In genomic region chr14:99230271-99231141, GRCh38 we compare ENCODE assay signal across 9 cellular contexts. TPM values are rescaled to one million over a fixed set of nuclear protein-coding genes. Genes with fewer than 3 reads are reported as not detected.
DNase-seq lines count a peak whose midpoint lies in the region; ATAC-seq, FAIRE-seq and TF ChIP-seq lines count a peak whose summit lies in the region.
"Had no signal": no experiment of that assay in that cellular context is flagged by ENCODE, and none has a peak within 500 bp of the region (broad histone marks: within the 10 kb centered on the region; RNA-seq: fewer than 3 reads in every experiment).

No MANE protein-coding gene starts in this region.

- H3K27me3 ChIP-seq in BLaER1 treated with 17β-estradiol and CSF1 and Interleukin-3, amounts not matched to agents 10 nM and 100 nM, result peaks cover 0 to 23% (median 5%) of the 10 kb centered on the region in 11 experiments; a peak in 16 of 22 replicates
- H3K27me3 ChIP-seq in GM12878 (replicated peaks in 1 of 2; ENCODE audit: control insufficient read depth in 2 of 2, insufficient read depth in 2 of 2, low read length in 1 of 2) (no peaks in the 10 kb centered on the region), uterus (peaks cover 0 to 8% of the 10 kb centered on the region in 2 donors)

- H3K4me1 ChIP-seq in BLaER1 treated with 17β-estradiol and CSF1 and Interleukin-3, amounts not matched to agents 10 nM and 100 nM, result peaks cover 15 to 72% (median 54%) of the 10 kb centered on the region in 10 experiments; a peak in 19 of 20 replicates
- no peaks in the 10 kb centered on the region; the same call in 1 of the 2 replicates for H3K4me1 ChIP-seq in GM12878 (ENCODE audit: control insufficient read depth, insufficient read depth, low read length)
- no peaks in the 10 kb centered on the region for H3K4me1 ChIP-seq in uterus

- in situ Hi-C loops in GM12878 (cut with MboI), result no loop called here

- peak overlapping the region; percentile 57 to 96 (median 77); a peak in 20 of 22 replicates for H3K4me2 ChIP-seq in BLaER1 treated with 17β-estradiol and CSF1 and Interleukin-3, amounts not matched to agents 10 nM and 100 nM
- H3K4me2 ChIP-seq in GM12878 (ENCODE audit: control insufficient read depth, insufficient read depth), result no peak overlapping the region

- no peak for TF ChIP-seq EP300 in GM12878 (IDR thresholded peaks at IDR 0.05; ENCODE audit: borderline replicate concordance in 1 of 2, control insufficient read depth in 1 of 2, low read depth in 2 of 2, low read length in 2 of 2)

- CTCF ChIA-PET in WTC11 (lab: Charles Lee), result interaction anchor here (0.6 to 2.9 kb wide), 18 partner anchors 11 to 195 kb away, joined by 3 to 19 read pairs (median 5); no protein-coding TSS in a partner anchor
- CTCF ChIA-PET in GM12878 (lab: Yijun Ruan, JAX), result interaction anchor here (0.8 to 1.6 kb wide), 8 partner anchors 10 to 1091 kb away, joined by 3 to 7 read pairs (median 3); no protein-coding TSS in a partner anchor

- peak overlapping the region in 3 of 11 experiments; percentile 16 to 37 (median 33); a peak in 3 of 22 replicates for H3K9ac ChIP-seq in BLaER1 treated with 17β-estradiol and CSF1 and Interleukin-3, amounts not matched to agents 10 nM and 100 nM
- no peak overlapping the region for H3K9ac ChIP-seq in GM12878 (ENCODE audit: control insufficient read depth, insufficient read depth, low read length)

- DNase-seq in WTC11 (ENCODE audit: low spot score) (no peak), GM12878 (ENCODE audit: low read depth, low spot score) (no peak), retinal pigment epithelial cell (ENCODE audit: low read depth) (no peak), uterus (no peak), Kasumi-1 (lab: John Stamatoyannopoulos, UW) (no peak)
- DNase-seq: sigmoid colon had no signal

- H3K9me3 Mint-ChIP-seq in WTC11, result no peaks in the 10 kb centered on the region

- H3K9me3 ChIP-seq in BLaER1 treated with 17β-estradiol and CSF1 and Interleukin-3, amounts not matched to agents 10 nM and 100 nM (replicated peaks in 1 of 11), result peaks cover 0 to 23% (median 6%) of the 10 kb centered on the region in 11 experiments; a peak in 10 of 22 replicates
- peaks cover 2% of the 10 kb centered on the region; the same call in 1 of the 3 replicates for H3K9me3 ChIP-seq in GM12878 (replicated peaks; ENCODE audit: control insufficient read depth, insufficient read depth, low read length)
- H3K9me3 ChIP-seq in uterus, result no peaks in the 10 kb centered on the region

- peaks cover 60% of the 10 kb centered on the region for H3K4me1 Mint-ChIP-seq in WTC11

- TF ChIP-seq POLR2A in GM12878 (IDR thresholded peaks at IDR 0.05; ENCODE audit: low read depth, low read length), result no peak
- TF ChIP-seq POLR2A in uterus (IDR thresholded peaks at IDR 0.05), result no peak

- peaks cover 5% of the 10 kb centered on the region; the same call in 1 of the 2 replicates for H3K36me3 Mint-ChIP-seq in WTC11

- H3K4me3 ChIP-seq in BLaER1 treated with 17β-estradiol and CSF1 and Interleukin-3, amounts not matched to agents 10 nM and 100 nM, result no peak overlapping the region
- H3K4me3 ChIP-seq in GM12878, result no peak overlapping the region
- H3K4me3 ChIP-seq in retinal pigment epithelial cell (ENCODE audit: low read length), result peak overlapping the region; percentile 48
- H3K4me3 ChIP-seq in uterus, result no peak overlapping the region
- H3K4me3 ChIP-seq: sigmoid colon had no signal

- intact Hi-C loops in GM12878 (cut with micrococcal nuclease; ENCODE audit: unreplicated experiment) (no loop called here), uterus (cut with DNase I; ENCODE audit: low total_unique reads) (no loop called here)

- no peak for ATAC-seq in WTC11
- ATAC-seq in GM12878, result peak; percentile 32; the same call in 2 of the 3 replicates
- no peak for ATAC-seq in HG02973 (IDR thresholded peaks at IDR 0.05; ENCODE audit: unreplicated experiment)
- ATAC-seq in HG03442 (IDR thresholded peaks at IDR 0.05; ENCODE audit: unreplicated experiment), result no peak

- H4K20me1 ChIP-seq in BLaER1 treated with 17β-estradiol and CSF1 and Interleukin-3, amounts not matched to agents 10 nM and 100 nM, result peaks cover 0 to 99% (median 8%) of the 10 kb centered on the region in 11 experiments; a peak in 11 of 22 replicates
- H4K20me1 ChIP-seq in GM12878 (ENCODE audit: control insufficient read depth, insufficient read depth), result no peaks in the 10 kb centered on the region

- POLR2A ChIA-PET in WTC11 (lab: Charles Lee), result interaction anchor here (0.6 to 1.8 kb wide), 3 partner anchors 12 to 100 kb away, joined by 3 to 10 read pairs (median 4); no protein-coding TSS in a partner anchor
- POLR2A ChIA-PET in GM12878 (lab: Charles Lee), result interaction anchor here (0.6 kb wide), 1 partner anchor 25 kb away, joined by 4 read pairs; no protein-coding TSS in a partner anchor

- RAD21 ChIA-PET in GM12878 (lab: Charles Lee; ENCODE audit: unreplicated experiment), result interaction anchor here (1.0 to 2.5 kb wide), 6 partner anchors 12 to 1093 kb away, joined by 3 to 10 read pairs (median 4); no protein-coding TSS in a partner anchor

- 31% methylated on average over 20 of the region's 21 CpGs for WGBS in GM12878 (ENCODE audit: insufficient coverage, insufficient replicate concordance, low lambda C conversion rate, missing lambda C conversion rate)

- H3K27me3 Mint-ChIP-seq in WTC11 (ENCODE audit: low read depth), result no peaks in the 10 kb centered on the region

- no peak for FAIRE-seq in GM12878 (lab: Jason Lieb, UNC)

- no TSS peak for BruUV-seq in GM12878 (replicated peaks; lab: Mats Ljungman, UMichigan)

- H3K27ac ChIP-seq in BLaER1 treated with 17β-estradiol and CSF1 and Interleukin-3, amounts not matched to agents 10 nM and 100 nM, result peak overlapping the region in 7 of 11 experiments; percentile 1 to 39 (median 34); a peak in 8 of 22 replicates
- H3K27ac ChIP-seq in GM12878 (ENCODE audit: control insufficient read depth, insufficient read depth) (no peak overlapping the region), uterus (no peak overlapping the region)
- H3K27ac ChIP-seq: sigmoid colon had no signal

- no peak for TF ChIP-seq CTCF in WTC11 (IDR thresholded peaks at IDR 0.05)
- TF ChIP-seq CTCF in GM12878 (IDR thresholded peaks at IDR 0.05 in 2 of 3, conservative IDR thresholded peaks at IDR 0.05 in 1 of 3; ENCODE audit: control insufficient read depth in 2 of 3, extremely low read depth in 1 of 3, insufficient read depth in 1 of 3, low read depth in 3 of 3, low read length in 3 of 3), result peak in 1 of 3 experiments; percentile 22; a peak in 1 of 6 replicates
- TF ChIP-seq CTCF in retinal pigment epithelial cell (conservative IDR thresholded peaks at IDR 0.05; ENCODE audit: low read depth, low read length), result peak; percentile 45
- TF ChIP-seq CTCF in uterus (IDR thresholded peaks at IDR 0.05), result no peak

- no peaks in the 10 kb centered on the region for H3K79me2 ChIP-seq in GM12878 (ENCODE audit: control insufficient read depth, insufficient read depth, low read length)

- H3K4me3 Mint-ChIP-seq in WTC11, result peak overlapping the region; percentile 65

- TF ChIP-seq RAD21 in GM12878 (IDR thresholded peaks at IDR 0.05; ENCODE audit: insufficient read depth, low read depth, low read length), result peak; percentile 50; the same call in 1 of the 2 replicates

- peaks cover 0 to 10% (median 0%) of the 10 kb centered on the region in 11 experiments; a peak in 3 of 22 replicates for H3K36me3 ChIP-seq in BLaER1 treated with 17β-estradiol and CSF1 and Interleukin-3, amounts not matched to agents 10 nM and 100 nM
- H3K36me3 ChIP-seq in GM12878 (ENCODE audit: control insufficient read depth in 2 of 2, insufficient read depth in 2 of 2, low read length in 1 of 2) (no peaks in the 10 kb centered on the region), uterus (no peaks in the 10 kb centered on the region)
- H3K36me3 ChIP-seq: sigmoid colon had no signal

- no peak overlapping the region for H2AFZ ChIP-seq in GM12878 (ENCODE audit: control insufficient read depth, low read depth, low read length)

- SMC1A ChIA-PET in GM12878 (lab: Charles Lee; ENCODE audit: uncharacterized antibody, unreplicated experiment), result interaction anchor here (1.0 to 2.4 kb wide), 4 partner anchors 12 to 1091 kb away, joined by 3 to 7 read pairs (median 6); no protein-coding TSS in a partner anchor

- H3K27ac Mint-ChIP-seq in WTC11, result peak overlapping the region; percentile 93

TF ChIP-seq in GM12878, 131 proteins besides CTCF, POLR2A, EP300 and RAD21 (continues in another document):
- TF ChIP-seq CBX3 (IDR thresholded peaks at IDR 0.05; ENCODE audit: borderline replicate concordance, low read depth), result no peak
- TF ChIP-seq NR2F1 (conservative IDR thresholded peaks at IDR 0.05), result no peak

RNA-seq across cellular contexts. Expression of gene BCL11B, which starts 41.5 kb away (rescaled TPM):
- total RNA-seq in WTC11 (2021) (6.7 to 9.1 TPM (median 7.2 TPM) in 3 replicates), GM12878 (2014; rRNA removed) (1.9 and 2.6 TPM in 2 replicates), GM12878 (2014; rRNA removed; fragmentation: Illumina TruSeq; extraction: Trizol) (1.3 and 1.6 TPM in 2 replicates), GM12878 (2021) (5.3 and 5.5 TPM in 2 replicates), uterus (under 1 TPM in 3 of 4 donors, not detected in 1; 0.29 to 0.55 (median 0.46) TPM)
- 6.7 and 7.9 TPM in 2 replicates for total RNA-seq in GM12878 (2013; cell fraction: nucleolus; rRNA removed)
- 0.12 TPM for polyA plus RNA-seq in GM12878 (2011; ENCODE audit: low read depth)
- polyA plus RNA-seq in GM12878 (2011; rRNA removed) (1.4 and 1.7 TPM in 2 replicates), GM12878 (2014; fragmentation: Illumina TruSeq; extraction: Trizol) (1.00 and 1.3 TPM in 2 replicates), GM12878 (2014; fragmentation: Nextera tagmentation; extraction: Ambion mirVana) (1 to 10 TPM in 1 of 2 experiments, under 1 TPM in 1; 0.38 to 1.7 TPM), GM12878 (2014; rRNA removed) (1.4 and 1.6 TPM in 2 replicates), GM12878 (2016; fragmentation: Nextera tagmentation; extraction: Ambion mirVana) (under 1 TPM; 0.64 to 0.71 TPM)
- 1.2 and 1.6 TPM in 2 replicates for polyA plus RNA-seq in GM12878 (2011; cell fraction: cytosol; rRNA removed)
- polyA plus RNA-seq in GM12878 (2011; cell fraction: nucleus; rRNA removed), result 2.2 and 2.5 TPM in 2 replicates
- polyA plus RNA-seq in GM12878 (2012), result 0.22 and 0.24 TPM in 2 replicates
- polyA minus RNA-seq in GM12878 (2011; rRNA and poly(A)+ RNA removed), result 3.1 and 3.5 TPM in 2 replicates
- polyA minus RNA-seq in GM12878 (2011; cell fraction: cytosol; rRNA and poly(A)+ RNA removed), result 2.6 and 4.1 TPM in 2 replicates
- polyA minus RNA-seq in GM12878 (2011; cell fraction: nucleus; rRNA and poly(A)+ RNA removed), result 2.8 and 4.0 TPM in 2 replicates

Comparison
In these comparisons a context has a peak if more than half of its experiments do, and no peak if none do; other contexts are left out.
1. H3K27ac ChIP-seq: peak in BLaER1 treated with 17β-estradiol and CSF1 and Interleukin-3, amounts not matched to agents 10 nM and 100 nM (7 of 11); none in GM12878 (single experiment) and uterus (0 of 2).